Comparison of ENCODE assay signal across 8 cellular contexts in the genomic region with DNA sequence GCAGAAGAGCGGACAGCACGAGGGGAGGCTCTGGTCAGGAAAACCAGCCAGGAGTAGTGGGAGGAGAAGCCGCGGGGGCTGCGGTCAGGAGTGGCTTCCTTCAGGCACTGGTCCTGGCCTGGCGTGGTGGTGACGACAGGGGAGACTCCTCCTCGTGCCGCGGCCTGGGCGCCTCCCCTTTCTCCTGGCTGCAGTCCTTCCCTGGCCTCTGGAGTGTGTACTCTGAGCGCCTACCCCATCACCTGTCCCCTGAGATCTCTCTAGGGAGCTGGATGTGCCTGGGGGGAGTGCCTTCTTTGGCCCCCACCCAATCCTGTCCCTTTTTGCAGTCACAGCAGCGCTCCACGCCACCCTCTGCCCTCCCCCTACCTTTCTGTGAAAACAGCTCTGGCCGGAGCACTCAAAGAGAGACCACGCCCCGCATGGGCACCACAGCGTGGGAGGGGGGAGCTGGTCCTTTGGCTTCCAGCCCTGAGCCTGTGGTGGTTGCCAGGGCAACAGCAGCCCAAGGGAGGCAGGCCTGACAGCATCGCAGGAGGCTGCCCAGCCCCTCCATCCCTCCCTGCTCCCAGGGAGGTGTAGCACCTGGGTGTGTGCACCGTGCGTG.
DNase-seq lines count a peak whose midpoint lies in the region; ATAC-seq, FAIRE-seq and TF ChIP-seq lines count a peak whose summit lies in the region.

No MANE protein-coding gene starts in this region.

- H3K4me3 Mint-ChIP-seq in stimulated activated naive B cell treated with anti-CD40 and anti-IgM and Interleukin-4, amounts not matched to agents 10 μg/mL and 1 μg/mL and 100 μg/mL, for 72 hours: no peak overlapping the region

- H3K79me2 ChIP-seq in trophoblast cell (ENCODE audit: control insufficient read depth, insufficient read depth, low read length, poor library complexity): no peaks in the 10 kb centered on the region

- WGBS in trophoblast cell (ENCODE audit: extremely low coverage, insufficient coverage, insufficient read length): no CpG with 5 or more reads among the region's 21 CpGs

- peaks cover 6% of the 10 kb centered on the region in 2 donors for H3K27me3 Mint-ChIP-seq in stimulated activated naive B cell treated with anti-CD40 and anti-IgM and Interleukin-4, amounts not matched to agents 10 μg/mL and 1 μg/mL and 100 μg/mL, for 72 hours

- H2AK5ac ChIP-seq in trophoblast cell (ENCODE audit: low read length): peak overlapping the region; percentile 1

- H3K4me3 ChIP-seq in epithelial cell of esophagus (ENCODE audit: low read length) (no peak overlapping the region), trophoblast cell (ENCODE audit: low read depth, low read length) (no peak overlapping the region)

- no peak overlapping the region for H3K14ac ChIP-seq in trophoblast cell (ENCODE audit: low read length)

- no peak overlapping the region for H2AFZ ChIP-seq in trophoblast cell (ENCODE audit: insufficient read depth, low read length, poor library complexity)

- H4K8ac ChIP-seq in trophoblast cell (ENCODE audit: low read depth, low read length): no peak overlapping the region

- H3K9ac ChIP-seq in trophoblast cell (ENCODE audit: low read length): no peak overlapping the region

- no peaks in the 10 kb centered on the region for H3K9me3 ChIP-seq in trophoblast cell (ENCODE audit: insufficient read depth, low read depth, low read length)

- DNase-seq in H54 (ENCODE audit: insufficient read length, low spot score): peak; percentile 82
- DNase-seq in NCI-H526 (lab: John Stamatoyannopoulos, UW): peak; percentile 82 to 86
- DNase-seq in epithelial cell of esophagus (ENCODE audit: low read depth): peak; percentile 16
- no peak for DNase-seq in trophoblast cell
- DNase-seq in erythroblast (lab: John Stamatoyannopoulos, UW): no peak
- no peak for DNase-seq in GM19240 (ENCODE audit: insufficient read length, low spot score)
- no peak for DNase-seq in stimulated activated naive B cell treated with anti-CD40 and anti-IgM and Interleukin-4, amounts not matched to agents 10 μg/mL and 1 μg/mL and 100 μg/mL, for 72 hours
- DNase-seq in 8988T: no peak

- H3K79me1 ChIP-seq in trophoblast cell (ENCODE audit: low read length): no peaks in the 10 kb centered on the region

- H2BK120ac ChIP-seq in trophoblast cell (ENCODE audit: insufficient read depth, low read length, poor library complexity): no peak overlapping the region

- H3K9me3 Mint-ChIP-seq in stimulated activated naive B cell treated with anti-CD40 and anti-IgM and Interleukin-4, amounts not matched to agents 10 μg/mL and 1 μg/mL and 100 μg/mL, for 72 hours: peaks cover 8 to 11% of the 10 kb centered on the region in 2 donors

- no peak overlapping the region for H3K23ac ChIP-seq in trophoblast cell (ENCODE audit: low read length)

- no peak overlapping the region for H4K12ac ChIP-seq in trophoblast cell (ENCODE audit: low read depth, low read length)

- no peak for TF ChIP-seq CTCF in epithelial cell of esophagus (IDR thresholded peaks at IDR 0.05; ENCODE audit: insufficient read depth, low read depth, low read length, missing control alignments)

- H3K4me1 Mint-ChIP-seq in stimulated activated naive B cell treated with anti-CD40 and anti-IgM and Interleukin-4, amounts not matched to agents 10 μg/mL and 1 μg/mL and 100 μg/mL, for 72 hours: no peaks in the 10 kb centered on the region

- no peak overlapping the region for H2BK12ac ChIP-seq in trophoblast cell (ENCODE audit: low read length)

- no peak overlapping the region for H4K91ac ChIP-seq in trophoblast cell (ENCODE audit: low read depth, low read length)

- peaks cover 5% of the 10 kb centered on the region in 2 experiments for H3K4me1 ChIP-seq in trophoblast cell (ENCODE audit: control insufficient read depth in 1 of 2, insufficient read depth in 2 of 2, low read length in 2 of 2)

- 0 out of 2 replicates have a peak, but pooled peaks have one; percentile 24 for TF ChIP-seq POLR2A in H54 (IDR thresholded peaks at IDR 0.05; ENCODE audit: low read depth, low read length)
- no peak for TF ChIP-seq POLR2A in erythroblast (IDR thresholded peaks at IDR 0.05; ENCODE audit: low read length)

- H3K36me3 ChIP-seq in trophoblast cell (ENCODE audit: control insufficient read depth in 1 of 2, insufficient read depth in 2 of 2, low read length in 2 of 2): no peaks in the 10 kb centered on the region

- H3K18ac ChIP-seq in trophoblast cell (ENCODE audit: low read length): no peak overlapping the region

- peaks cover 0 to 4% of the 10 kb centered on the region in 2 donors for H3K36me3 Mint-ChIP-seq in stimulated activated naive B cell treated with anti-CD40 and anti-IgM and Interleukin-4, amounts not matched to agents 10 μg/mL and 1 μg/mL and 100 μg/mL, for 72 hours

- H3K27ac ChIP-seq in trophoblast cell (ENCODE audit: low read depth, low read length): no peak overlapping the region

- FAIRE-seq in H54 (lab: Jason Lieb, UNC): no peak

- no peak overlapping the region for H3K27ac Mint-ChIP-seq in stimulated activated naive B cell treated with anti-CD40 and anti-IgM and Interleukin-4, amounts not matched to agents 10 μg/mL and 1 μg/mL and 100 μg/mL, for 72 hours

- no peak overlapping the region for H2BK5ac ChIP-seq in trophoblast cell (ENCODE audit: low read depth, low read length, poor library complexity)

- no peaks in the 10 kb centered on the region for H3K27me3 ChIP-seq in trophoblast cell (ENCODE audit: insufficient read depth, low read length)

- no peak overlapping the region for H3K4me2 ChIP-seq in trophoblast cell (ENCODE audit: low read length)

- ATAC-seq in stimulated activated naive B cell treated with anti-CD40 and anti-IgM and Interleukin-4, amounts not matched to agents 10 μg/mL and 1 μg/mL and 100 μg/mL, for 72 hours (replicated peaks): no peak

- no peak overlapping the region for H3K4ac ChIP-seq in trophoblast cell (ENCODE audit: low read depth, low read length)

Comparison
In these comparisons a context has a peak if more than half of its experiments do, and no peak if none do; other contexts are left out.
1. DNase-seq: peak in H54 (single experiment), NCI-H526 (2 of 2) and epithelial cell of esophagus (single experiment); none in trophoblast cell (0 of 2), erythroblast (0 of 2), GM19240 (single experiment), stimulated activated naive B cell treated with anti-CD40 and anti-IgM and Interleukin-4, amounts not matched to agents 10 μg/mL and 1 μg/mL and 100 μg/mL, for 72 hours (single experiment) and 8988T (single experiment).